16 cellular contexts compared by ENCODE assay signal in genomic region chr5:149779071-149779470, GRCh38. TPM values are rescaled to one million over a fixed set of nuclear protein-coding genes. Genes with fewer than 3 reads are reported as not detected.
DNase-seq lines count a peak whose midpoint lies in the region; ATAC-seq, FAIRE-seq and TF ChIP-seq lines count a peak whose summit lies in the region.
"Had no signal": no experiment of that assay in that cellular context is flagged by ENCODE, and none has a peak within 500 bp of the region (broad histone marks: within the 10 kb centered on the region; RNA-seq: fewer than 3 reads in every experiment).

No MANE protein-coding gene starts in this region.

- POLR2A ChIA-PET in GM12878 (lab: Charles Lee) = interaction anchor here (1.1 to 9.0 kb wide), 2 partner anchors 25 to 33 kb away, joined by 3 to 143 read pairs; no protein-coding TSS in a partner anchor

- peak; percentile 26 for FAIRE-seq in GM12891 (lab: Jason Lieb, UNC)
- FAIRE-seq in GM12878 (lab: Jason Lieb, UNC) = no peak
- FAIRE-seq: urothelium cell line had no signal

- H3K4me1 Mint-ChIP-seq in stimulated activated naive CD8-positive, alpha-beta T cell treated with anti-CD3 and anti-CD28 coated beads, Interleukin-15, amount 100 ng/mL, for 72 hours = peaks cover 52% of the 10 kb centered on the region

- H3K27ac Mint-ChIP-seq in stimulated activated naive CD8-positive, alpha-beta T cell treated with anti-CD3 and anti-CD28 coated beads, Interleukin-15, amount 100 ng/mL, for 72 hours = no peak overlapping the region

- TF ChIP-seq CTCF in GM12878 (IDR thresholded peaks at IDR 0.05 in 2 of 3, conservative IDR thresholded peaks at IDR 0.05 in 1 of 3; ENCODE audit: control insufficient read depth in 2 of 3, extremely low read depth in 1 of 3, insufficient read depth in 1 of 3, low read depth in 3 of 3, low read length in 3 of 3) (no peak), hepatocyte (IDR thresholded peaks at IDR 0.05; ENCODE audit: poor library complexity) (no peak)

- intact Hi-C loops in GM12878 (cut with micrococcal nuclease; ENCODE audit: unreplicated experiment) (loop anchor here (5.0 kb wide), 2 partner anchors 112 to 142 kb away; no protein-coding TSS in a partner anchor), head of caudate nucleus (cut with DNase I) (no loop called here)

- H2AFZ ChIP-seq in GM12878 (ENCODE audit: control insufficient read depth, low read depth, low read length) = no peak overlapping the region
- H2AFZ ChIP-seq in hepatocyte = no peak overlapping the region

- no peak for TF ChIP-seq EP300 in GM12878 (IDR thresholded peaks at IDR 0.05; ENCODE audit: borderline replicate concordance in 1 of 2, control insufficient read depth in 1 of 2, low read depth in 2 of 2, low read length in 2 of 2)

- no peaks in the 10 kb centered on the region for H3K9me2 ChIP-seq in hepatocyte (replicated peaks; ENCODE audit: insufficient read depth)

- peak overlapping the region; percentile 60 for H3K27ac ChIP-seq in GM12878 (ENCODE audit: control insufficient read depth, insufficient read depth)
- H3K27ac ChIP-seq in hepatocyte = peak overlapping the region; percentile 37
- H3K27ac ChIP-seq in skeletal muscle tissue (ENCODE audit: low read depth, low read length) = peak overlapping the region; percentile 85
- H3K27ac ChIP-seq: body of pancreas, left lung had no signal

- H3K27me3 ChIP-seq in GM12878 (replicated peaks in 1 of 2; ENCODE audit: control insufficient read depth in 2 of 2, insufficient read depth in 2 of 2, low read length in 1 of 2) (no peaks in the 10 kb centered on the region), hepatocyte (no peaks in the 10 kb centered on the region), skeletal muscle tissue (ENCODE audit: control insufficient read depth in 3 of 3, insufficient read depth in 3 of 3, low read length in 3 of 3) (no peaks in the 10 kb centered on the region)
- H3K27me3 ChIP-seq: body of pancreas, left lung, MG63 had no signal

- ATAC-seq in GM12878 = no peak
- no peak for ATAC-seq in stimulated activated naive CD8-positive, alpha-beta T cell treated with anti-CD3 and anti-CD28 coated beads, Interleukin-15, amount 100 ng/mL, for 72 hours
- no peak for ATAC-seq in HG03135 (IDR thresholded peaks at IDR 0.05; ENCODE audit: unreplicated experiment)
- ATAC-seq: left lung had no signal

- H3K9me3 Mint-ChIP-seq in stimulated activated naive CD8-positive, alpha-beta T cell treated with anti-CD3 and anti-CD28 coated beads, Interleukin-15, amount 100 ng/mL, for 72 hours = peaks cover 9 to 18% of the 10 kb centered on the region in 2 donors

- SMC1A ChIA-PET in GM12878 (lab: Charles Lee; ENCODE audit: uncharacterized antibody, unreplicated experiment) = interaction anchor here (4.4 to 12.0 kb wide), 3 partner anchors 21 to 112 kb away, joined by 53 to 329 read pairs (median 88); no protein-coding TSS in a partner anchor

- RAD21 ChIA-PET in GM12878 (lab: Charles Lee; ENCODE audit: unreplicated experiment) = interaction anchor here (1.0 to 5.4 kb wide), 5 partner anchors 14 to 107 kb away, joined by 3 to 109 read pairs (median 42); partner anchors contain the start of gene PPARGC1B

- H3K4me2 ChIP-seq in GM12878 (ENCODE audit: control insufficient read depth, insufficient read depth) = no peak overlapping the region
- H3K4me2 ChIP-seq in hepatocyte = no peak overlapping the region

- BruUV-seq in GM12878 (replicated peaks; lab: Mats Ljungman, UMichigan) = no TSS peak

- peaks cover 75% of the 10 kb centered on the region for H3K79me2 ChIP-seq in GM12878 (ENCODE audit: control insufficient read depth, insufficient read depth, low read length)
- H3K79me2 ChIP-seq in hepatocyte = no peaks in the 10 kb centered on the region

- no peak for DNase-seq in GM12891 (ENCODE audit: insufficient read length, low spot score)
- DNase-seq in GM12878 (ENCODE audit: low read depth, low spot score) = no peak
- DNase-seq in hepatocyte (ENCODE audit: low spot score) = no peak
- no peak for DNase-seq in stimulated activated naive CD8-positive, alpha-beta T cell treated with anti-CD3 and anti-CD28 coated beads, Interleukin-15, amount 100 ng/mL, for 72 hours
- no peak for DNase-seq in head of caudate nucleus
- DNase-seq in globus pallidus (ENCODE audit: low spot score) = no peak
- DNase-seq: activated naive CD4-positive, alpha-beta T cell treated with anti-CD3 and anti-CD28 coated beads, Interleukin-2, amount 50 U/mL, for 16 hours; left lung; MG63; NCI-H2081; NCI-H526; T-helper 1 cell had no signal

- H3K36me3 ChIP-seq in GM12878 (ENCODE audit: control insufficient read depth in 2 of 2, insufficient read depth in 2 of 2, low read length in 1 of 2) (peaks cover 3 to 9% of the 10 kb centered on the region in 2 experiments; a peak in 2 of 4 replicates), hepatocyte (replicated peaks; ENCODE audit: insufficient read depth, low read depth) (no peaks in the 10 kb centered on the region), skeletal muscle tissue (ENCODE audit: control insufficient read depth in 3 of 3, insufficient read depth in 3 of 3, low read length in 3 of 3) (peaks cover 0 to 3% (median 0%) of the 10 kb centered on the region in 3 donors)
- H3K36me3 ChIP-seq: left lung had no signal

- no peaks in the 10 kb centered on the region for H4K20me1 ChIP-seq in GM12878 (ENCODE audit: control insufficient read depth, insufficient read depth)
- no peaks in the 10 kb centered on the region for H4K20me1 ChIP-seq in hepatocyte (ENCODE audit: insufficient read depth, poor library complexity, severe bottlenecking)

- H3K4me3 Mint-ChIP-seq in stimulated activated naive CD8-positive, alpha-beta T cell treated with anti-CD3 and anti-CD28 coated beads, Interleukin-15, amount 100 ng/mL, for 72 hours = no peak overlapping the region

- no peak for TF ChIP-seq RAD21 in GM12878 (IDR thresholded peaks at IDR 0.05; ENCODE audit: insufficient read depth, low read depth, low read length)

- H3K9me3 ChIP-seq in GM12878 (replicated peaks; ENCODE audit: control insufficient read depth, insufficient read depth, low read length) (peaks cover 2% of the 10 kb centered on the region; the same call in 1 of the 3 replicates), hepatocyte (ENCODE audit: low read depth) (no peaks in the 10 kb centered on the region), skeletal muscle tissue (ENCODE audit: control insufficient read depth in 3 of 3, low read length in 3 of 3) (no peaks in the 10 kb centered on the region)
- H3K9me3 ChIP-seq: body of pancreas had no signal

- TF ChIP-seq POLR2A in GM12891 (IDR thresholded peaks at IDR 0.05; ENCODE audit: low read depth, low read length) (no peak), GM12878 (IDR thresholded peaks at IDR 0.05; ENCODE audit: low read depth, low read length) (no peak)

- H3K9ac ChIP-seq in GM12878 (ENCODE audit: control insufficient read depth, insufficient read depth, low read length) (0 out of 2 replicates have a peak overlapping the region, but pooled peaks have one; percentile 4), skeletal muscle tissue (ENCODE audit: low read depth in 1 of 3, low read length in 3 of 3) (peak overlapping the region in 1 of 3 donors; percentile 84)

- CTCF ChIA-PET in GM12878 (lab: Yijun Ruan, JAX) = interaction anchor here (3.4 to 10.4 kb wide), 4 partner anchors 19 to 113 kb away, joined by 18 to 130 read pairs (median 76); no protein-coding TSS in a partner anchor

- WGBS in GM12878 (ENCODE audit: insufficient coverage, insufficient replicate concordance, low lambda C conversion rate, missing lambda C conversion rate) = 93% methylated on average over 4 of the region's 4 CpGs
- 57% methylated on average over 4 of the region's 4 CpGs for WGBS in hepatocyte (ENCODE audit: low lambda C conversion rate, missing lambda C conversion rate)

- H3K4me1 ChIP-seq in GM12878 (ENCODE audit: control insufficient read depth, insufficient read depth, low read length) (peaks cover 69% of the 10 kb centered on the region), hepatocyte (ENCODE audit: insufficient read depth) (peaks cover 22% of the 10 kb centered on the region), skeletal muscle tissue (ENCODE audit: control insufficient read depth in 3 of 3, insufficient read depth in 3 of 3, low read length in 3 of 3) (peaks cover 69 to 97% (median 97%) of the 10 kb centered on the region in 3 donors)

- H3K27me3 Mint-ChIP-seq in stimulated activated naive CD8-positive, alpha-beta T cell treated with anti-CD3 and anti-CD28 coated beads, Interleukin-15, amount 100 ng/mL, for 72 hours = no peaks in the 10 kb centered on the region

- H3K4me3 ChIP-seq in GM12878 = no peak overlapping the region
- H3K4me3 ChIP-seq in hepatocyte = no peak overlapping the region
- H3K4me3 ChIP-seq in skeletal muscle tissue (ENCODE audit: low read length in 3 of 3) = no peak overlapping the region
- H3K4me3 ChIP-seq: body of pancreas, left lung, MG63 had no signal

- in situ Hi-C loops in GM12878 (cut with MboI) = no loop called here

TF ChIP-seq in GM12891, 5 proteins besides CTCF, POLR2A, EP300 and RAD21 (continues in another document):
- TF ChIP-seq PAX5 (IDR thresholded peaks at IDR 0.05; ENCODE audit: insufficient read depth, low read length, severe bottlenecking) = no peak
- TF ChIP-seq TAF1 (IDR thresholded peaks at IDR 0.05; ENCODE audit: low read depth, low read length) = no peak
- no peak for TF ChIP-seq POU2F2 (IDR thresholded peaks at IDR 0.05; ENCODE audit: low read depth, low read length)

TF ChIP-seq in GM12878, 131 proteins besides CTCF, POLR2A, EP300 and RAD21 (continues in another document):
- TF ChIP-seq ZBED1 (IDR thresholded peaks at IDR 0.05; ENCODE audit: borderline replicate concordance) = no peak
- no peak for TF ChIP-seq RFX5 (IDR thresholded peaks at IDR 0.05; ENCODE audit: low read depth, low read length)
- TF ChIP-seq CHD1 (IDR thresholded peaks at IDR 0.05; ENCODE audit: low read depth, low read length) = no peak

RNA-seq across cellular contexts. Expression of gene PPARGC1B, which starts 49.0 kb away (rescaled TPM):
- 3.9 TPM for polyA plus RNA-seq in GM12891 (2012; ENCODE audit: low read depth, missing spikeins)
- 55.8 and 60.6 TPM in 2 replicates for total RNA-seq in GM12878 (2013; cell fraction: nucleolus; rRNA removed)
- total RNA-seq in GM12878 (2014; rRNA removed) = 5.3 and 6.4 TPM in 2 replicates
- total RNA-seq in GM12878 (2014; rRNA removed; fragmentation: Illumina TruSeq; extraction: Trizol) = 5.8 and 6.1 TPM in 2 replicates
- 18.1 and 20.5 TPM in 2 replicates for total RNA-seq in GM12878 (2021)
- 2.5 TPM for polyA plus RNA-seq in GM12878 (2011; ENCODE audit: low read depth)
- polyA plus RNA-seq in GM12878 (2011; rRNA removed) = 3.0 and 4.7 TPM in 2 replicates
- 3.2 and 4.0 TPM in 2 replicates for polyA plus RNA-seq in GM12878 (2011; cell fraction: cytosol; rRNA removed)
- 24.1 and 34.3 TPM in 2 replicates for polyA plus RNA-seq in GM12878 (2011; cell fraction: nucleus; rRNA removed)
- polyA plus RNA-seq in GM12878 (2012) = 3.1 and 3.8 TPM in 2 replicates
- 7.8 and 8.6 TPM in 2 replicates for polyA plus RNA-seq in GM12878 (2014; fragmentation: Illumina TruSeq; extraction: Trizol)
- 1 to 10 TPM; 1.8 to 2.5 TPM for polyA plus RNA-seq in GM12878 (2014; fragmentation: Nextera tagmentation; extraction: Ambion mirVana)
- 7.3 and 7.5 TPM in 2 replicates for polyA plus RNA-seq in GM12878 (2014; rRNA removed)
- 10 to 100 TPM; 10.4 to 10.7 TPM for polyA plus RNA-seq in GM12878 (2016; fragmentation: Nextera tagmentation; extraction: Ambion mirVana)
- polyA minus RNA-seq in GM12878 (2011; rRNA and poly(A)+ RNA removed) = 9.2 and 10.7 TPM in 2 replicates
- polyA minus RNA-seq in GM12878 (2011; cell fraction: cytosol; rRNA and poly(A)+ RNA removed) = 5.5 and 6.4 TPM in 2 replicates
- polyA minus RNA-seq in GM12878 (2011; cell fraction: nucleus; rRNA and poly(A)+ RNA removed) = 11.2 and 19.8 TPM in 2 replicates
- total RNA-seq in hepatocyte = 2.4 and 3.8 TPM in 2 replicates
- 2.5 and 4.9 TPM in 2 replicates for polyA plus RNA-seq in hepatocyte
- total RNA-seq in skeletal muscle tissue = 4.2 TPM
